Comparison of ENCODE assay signal across 23 cellular contexts in the genomic region with DNA sequence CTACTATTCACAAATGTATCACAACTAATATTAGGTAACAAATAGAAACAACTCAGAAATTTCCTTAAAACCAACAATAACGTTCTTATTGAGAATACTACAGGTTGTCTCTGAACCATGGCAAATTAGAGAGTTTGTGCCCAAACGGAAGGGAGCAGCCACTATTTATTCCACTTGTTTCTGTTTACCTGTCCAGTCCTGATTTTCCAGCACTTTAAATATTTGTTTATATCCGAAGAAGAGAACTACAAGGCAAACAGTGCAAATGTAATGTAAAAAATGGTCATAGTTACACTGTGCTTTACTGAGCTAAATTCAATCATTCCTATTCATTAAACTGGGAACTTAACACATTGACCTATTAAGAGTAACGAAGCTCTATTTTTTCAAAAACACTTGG. TPM values are rescaled to one million over a fixed set of nuclear protein-coding genes. Genes with fewer than 3 reads are reported as not detected.
DNase-seq lines count a peak whose midpoint lies in the region; ATAC-seq and TF ChIP-seq lines count a peak whose summit lies in the region.
"Had no signal": no experiment of that assay in that cellular context is flagged by ENCODE, and none has a peak within 500 bp of the region (broad histone marks: within the 10 kb centered on the region; RNA-seq: fewer than 3 reads in every experiment).

No MANE protein-coding gene starts in this region.

- H3K27me3 Mint-ChIP-seq in T-helper 17 cell: no peaks in the 10 kb centered on the region
- H3K27me3 Mint-ChIP-seq: CD4-positive, alpha-beta memory T cell; CD4-positive, CD25-positive, alpha-beta regulatory T cell; CD8-positive, alpha-beta memory T cell had no signal

- no peak for ATAC-seq in T-helper 17 cell
- peak; percentile 42 for ATAC-seq in left lobe of liver
- ATAC-seq: GM12878 had no signal

- H3K4me3 Mint-ChIP-seq in T-helper 17 cell: no peak overlapping the region
- H3K4me3 Mint-ChIP-seq: CD14-positive monocyte; CD4-positive, CD25-positive, alpha-beta regulatory T cell; CD8-positive, alpha-beta memory T cell had no signal

- POLR2A ChIA-PET in HEK293T (lab: Yijun Ruan, JAX): no interaction called here

- no peak overlapping the region for H3K4me3 ChIP-seq in subcutaneous abdominal adipose tissue (ENCODE audit: low read depth in 1 of 5, low read length in 5 of 5)
- H3K4me3 ChIP-seq: BLaER1, GM12878 had no signal

- H3K27ac Mint-ChIP-seq in T-helper 17 cell: peak overlapping the region; percentile 12
- H3K27ac Mint-ChIP-seq: CD14-positive monocyte had no signal

- no peaks in the 10 kb centered on the region for H3K9me3 ChIP-seq in T-helper 17 cell (ENCODE audit: control insufficient read depth, low read length, poor library complexity, severe bottlenecking)
- H3K9me3 ChIP-seq in subcutaneous abdominal adipose tissue (ENCODE audit: control insufficient read depth in 5 of 5, low read length in 5 of 5): no peaks in the 10 kb centered on the region
- H3K9me3 ChIP-seq: BE2C, BLaER1 had no signal

- H3K4me1 ChIP-seq in subcutaneous abdominal adipose tissue (ENCODE audit: control insufficient read depth in 5 of 5, insufficient read depth in 5 of 5, low read length in 5 of 5): peaks cover 0 to 21% (median 14%) of the 10 kb centered on the region in 5 donors
- H3K4me1 ChIP-seq: BE2C, BLaER1 had no signal

- H3K36me3 ChIP-seq in subcutaneous abdominal adipose tissue (ENCODE audit: control insufficient read depth in 5 of 5, insufficient read depth in 5 of 5, low read length in 5 of 5): peaks cover 7 to 19% (median 17%) of the 10 kb centered on the region in 5 donors

- no peak overlapping the region for H3K9ac ChIP-seq in subcutaneous abdominal adipose tissue (ENCODE audit: low read length in 5 of 5)
- H3K9ac ChIP-seq: BLaER1 had no signal

- CTCF ChIA-PET in HEK293T (lab: Yijun Ruan, JAX): no interaction called here

- H3K27ac ChIP-seq in subcutaneous abdominal adipose tissue (ENCODE audit: low read depth, low read length): peak overlapping the region; percentile 21
- H3K27ac ChIP-seq: BLaER1 had no signal

- peaks cover 2% of the 10 kb centered on the region for H3K36me3 Mint-ChIP-seq in T-helper 17 cell (ENCODE audit: low read depth)

- peaks cover 14% of the 10 kb centered on the region for H3K4me1 Mint-ChIP-seq in T-helper 17 cell
- H3K4me1 Mint-ChIP-seq: CD14-positive monocyte had no signal

- DNase-seq in T-helper 17 cell: no peak
- DNase-seq in left lobe of liver (ENCODE audit: low spot score): no peak
- no peak for DNase-seq in HEK293T (ENCODE audit: extremely low spot score)
- DNase-seq in RKO (ENCODE audit: low spot score): no peak
- DNase-seq: 8988T; ACHN; BE2C; C1 segment of cervical spinal cord; CD4-positive, alpha-beta memory T cell; CD4-positive, CD25-positive, alpha-beta regulatory T cell; CD8-positive, alpha-beta memory T cell; COR-L47; DMS 273 treated with DMSO at 0.1 percent for 48 hours; DMS153; DMS53; DMS79; DND-41; EL; GDM1 had no signal

- H3K27me3 ChIP-seq in subcutaneous abdominal adipose tissue (ENCODE audit: control insufficient read depth in 5 of 5, insufficient read depth in 4 of 5, low read length in 5 of 5): no peaks in the 10 kb centered on the region
- H3K27me3 ChIP-seq: BE2C, BLaER1 had no signal

TF ChIP-seq in HEK293T, 16 proteins besides CTCF, POLR2A, EP300 and RAD21:
- no peak for TF ChIP-seq ARNT (IDR thresholded peaks at IDR 0.05)
- TF ChIP-seq FOXA1 (IDR thresholded peaks at IDR 0.05): no peak
- TF ChIP-seq NFRKB (IDR thresholded peaks at IDR 0.05): no peak
- no peak for TF ChIP-seq L3MBTL2 (conservative IDR thresholded peaks at IDR 0.05)
- no peak for TF ChIP-seq LEF1 (IDR thresholded peaks at IDR 0.05; ENCODE audit: borderline replicate concordance)
- TF ChIP-seq CTBP1 (IDR thresholded peaks at IDR 0.05; ENCODE audit: borderline replicate concordance): no peak
- TF ChIP-seq SUZ12 (IDR thresholded peaks at IDR 0.05): no peak
- no peak for TF ChIP-seq SP1 (IDR thresholded peaks at IDR 0.05)
- no peak for TF ChIP-seq TARDBP (IDR thresholded peaks at IDR 0.05)

RNA-seq across cellular contexts. Expression of a gene that starts 9.2 kb away (rescaled TPM):
- 10 to 100 TPM; 15.6 to 21.3 TPM for total RNA-seq in T-helper 17 cell
- 15.7 TPM for total RNA-seq in left lobe of liver

RNA-seq across cellular contexts. Expression of a gene that starts 45.7 kb away (rescaled TPM):
- total RNA-seq in T-helper 17 cell (10 to 100 TPM; 10.1 to 10.6 TPM), left lobe of liver (6.2 TPM)
